ENCODE assay signal across 8 cellular contexts in the genomic region with DNA sequence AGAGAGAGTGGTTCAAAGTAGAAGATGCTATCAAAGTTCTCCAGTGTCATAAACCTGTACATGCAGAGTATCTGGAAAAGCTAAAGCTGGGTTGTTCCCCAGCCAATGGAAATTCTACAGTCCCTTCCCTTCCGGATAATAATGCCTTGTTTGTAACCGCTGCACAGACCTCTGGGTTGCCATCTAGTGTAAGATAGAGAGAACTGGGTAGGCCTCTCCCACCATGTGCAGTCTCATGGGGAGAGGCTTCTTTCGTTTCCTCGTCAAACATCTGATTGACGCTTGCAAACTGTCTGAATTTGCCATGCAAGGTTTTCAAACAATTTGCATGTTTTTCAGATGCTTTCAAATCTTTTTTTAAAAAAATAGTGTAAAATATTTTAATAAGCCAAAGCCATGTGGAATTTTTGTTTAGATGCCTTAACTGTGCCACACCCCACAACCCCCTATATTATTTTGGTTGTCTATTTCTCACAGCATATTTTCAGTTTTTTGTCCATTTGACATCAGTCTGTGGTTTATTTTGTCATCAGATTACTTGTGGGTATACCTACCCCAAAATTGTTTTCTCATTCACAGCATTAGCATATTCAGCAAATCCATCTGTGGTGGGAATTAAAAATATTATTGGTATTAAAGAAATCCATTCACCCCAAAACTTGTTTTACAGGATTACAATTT. TPM values are rescaled to one million over a fixed set of nuclear protein-coding genes. Genes with fewer than 3 reads are reported as not detected.
DNase-seq lines count a peak whose midpoint lies in the region; ATAC-seq and TF ChIP-seq lines count a peak whose summit lies in the region.
"Not testable (repeated sequence)": the region's sequence is repeated elsewhere in the genome, so short reads cannot be mapped to it uniquely, and the experiment has no call there.

No MANE protein-coding gene starts in this region.

- not testable (repeated sequence) for H3K27ac ChIP-seq in 22Rv1; lung (ENCODE audit: low read depth in 1 of 2, low read length in 1 of 2)

- peak; percentile 39 for TF ChIP-seq CTCF in 22Rv1 (IDR thresholded peaks at IDR 0.05)
- not testable (repeated sequence) for TF ChIP-seq CTCF in lung (IDR thresholded peaks at IDR 0.05; ENCODE audit: control extremely low read depth, extremely low read depth)

- WGBS in lung, 2 donors: no CpG with 5 or more reads among the region's 5 CpGs

- not testable (repeated sequence) for DNase-seq in T-cell; effector memory CD8-positive, alpha-beta T cell; lung (ENCODE audit: low spot score)

- not testable (repeated sequence) for H3K9me3 Mint-ChIP-seq in T-cell; effector memory CD8-positive, alpha-beta T cell

- H3K4me1 Mint-ChIP-seq in T-cell; effector memory CD8-positive, alpha-beta T cell (ENCODE audit: low read depth in 2 of 2): not testable (repeated sequence)

- not testable (repeated sequence) for H3K4me3 Mint-ChIP-seq in T-cell; effector memory CD8-positive, alpha-beta T cell

- H3K27me3 Mint-ChIP-seq in T-cell; effector memory CD8-positive, alpha-beta T cell: not testable (repeated sequence)

- not testable (repeated sequence) for H3K9me3 ChIP-seq in lung (ENCODE audit: control insufficient read depth in 2 of 2, insufficient read depth in 1 of 2, low read length in 1 of 2)

- H3K4me1 ChIP-seq in lung (ENCODE audit: control insufficient read depth in 2 of 2, insufficient read depth in 2 of 2, low read length in 2 of 2): not testable (repeated sequence)

- CTCF ChIA-PET in T-cell (lab: Charles Lee): interaction anchor here in 1 of 2 donors (0.9 kb wide), 1 partner anchor 301 kb away, joined by 4 read pairs; no protein-coding TSS in a partner anchor

- peaks cover 2 to 23% of the 10 kb centered on the region in 2 donors for H3K36me3 ChIP-seq in lung (ENCODE audit: control insufficient read depth in 2 of 2, insufficient read depth in 2 of 2, low read length in 2 of 2)

- not testable (repeated sequence) for H3K4me3 ChIP-seq in lung

- ATAC-seq in GM18907 (IDR thresholded peaks at IDR 0.05; ENCODE audit: unreplicated experiment) (peak; percentile 78), GM21515 (IDR thresholded peaks at IDR 0.05; ENCODE audit: unreplicated experiment) (peak; percentile 81), HG02870 (IDR thresholded peaks at IDR 0.05; ENCODE audit: unreplicated experiment) (peak; percentile 90), HG03378 (IDR thresholded peaks at IDR 0.05; ENCODE audit: unreplicated experiment) (peak; percentile 70), T-cell (replicated peaks in 1 of 4) (peak; percentile 98 to 100 (median 99)), lung (ENCODE audit: insufficient read depth, low FRiP score) (peak; percentile 97)
- peak; percentile 99 for ATAC-seq in effector memory CD8-positive, alpha-beta T cell (replicated peaks)

- POLR2A ChIA-PET in T-cell (lab: Charles Lee): interaction anchor here in 1 of 2 donors (0.6 kb wide), 1 partner anchor 9 kb away, joined by 3 read pairs; no protein-coding TSS in a partner anchor

- not testable (repeated sequence) for H3K27ac Mint-ChIP-seq in T-cell
- H3K27ac Mint-ChIP-seq in effector memory CD8-positive, alpha-beta T cell: peak overlapping the region in 1 of 2 donors; percentile 54

- H3K36me3 Mint-ChIP-seq in T-cell: peaks cover 11% of the 10 kb centered on the region
- H3K36me3 Mint-ChIP-seq in effector memory CD8-positive, alpha-beta T cell (ENCODE audit: insufficient read depth): peaks cover 51% of the 10 kb centered on the region

- H3K27me3 ChIP-seq in lung (ENCODE audit: control insufficient read depth, insufficient read depth): not testable (repeated sequence)

RNA-seq across cellular contexts. Expression of a gene that starts 21.6 kb away (rescaled TPM):
- 10 to 100 TPM; 40.7 to 85.2 (median 46.0) TPM for total RNA-seq in T-cell
- 100 to 1,000 TPM in 1 of 2 donors, 10 to 100 TPM in 1; 54.7 to 102 TPM for total RNA-seq in lung
- 10 to 100 TPM; 20.8 to 23.8 TPM for polyA plus RNA-seq in lung

RNA-seq across cellular contexts. Expression of a gene that starts 42.4 kb away (rescaled TPM):
- total RNA-seq in T-cell: 10 to 100 TPM; 66.3 to 81.7 (median 79.2) TPM
- 10 to 100 TPM; 87.4 to 89.4 TPM for total RNA-seq in lung
- polyA plus RNA-seq in lung: 10 to 100 TPM; 65.1 to 72.2 TPM
